Comparison of ENCODE assay signal across 8 cellular contexts in genomic region chr9:130053504-130054427, GRCh38. TPM values are rescaled to one million over a fixed set of nuclear protein-coding genes. Genes with fewer than 3 reads are reported as not detected.
DNase-seq lines count a peak whose midpoint lies in the region; ATAC-seq, FAIRE-seq and TF ChIP-seq lines count a peak whose summit lies in the region.

Gene GPR107 (plus strand): TSS chr9:130053906. CDS start chr9:130053933, 27 bp downstream.

- peak within 1 kb of the TSS; percentile 91 for H3K27ac ChIP-seq in BLaER1
- H3K27ac ChIP-seq in muscle layer of duodenum (ENCODE audit: low read length): peak within 1 kb of the TSS; percentile 81

- H3K4me1 ChIP-seq in BLaER1 (peaks cover 34% of the 10 kb centered on the region), muscle layer of duodenum (ENCODE audit: control insufficient read depth in 1 of 2, insufficient read depth in 2 of 2, low read length in 2 of 2) (peaks cover 5 to 27% of the 10 kb centered on the region in 2 donors)

- H3K4me2 ChIP-seq in BLaER1: peak within 1 kb of the TSS; percentile 88

- H3K9ac ChIP-seq in BLaER1: peak within 1 kb of the TSS; percentile 92

- ATAC-seq in HG03521 (IDR thresholded peaks at IDR 0.05; ENCODE audit: unreplicated experiment) (peak; percentile 71), esophagus mucosa (peak; percentile 82)

- peak; percentile 28 for FAIRE-seq in GM19239 (lab: Jason Lieb, UNC)

- peaks cover 16% of the 10 kb centered on the region for H3K36me3 ChIP-seq in BLaER1
- H3K36me3 ChIP-seq in muscle layer of duodenum (ENCODE audit: control insufficient read depth in 1 of 2, insufficient read depth in 2 of 2, low read length in 2 of 2): peaks cover 0 to 1% of the 10 kb centered on the region in 2 donors

- H4K20me1 ChIP-seq in BLaER1: peaks cover 12% of the 10 kb centered on the region

- peak; percentile 87 for DNase-seq in GM19239 (ENCODE audit: insufficient read length, low spot score)
- peak; percentile 88 to 90 for DNase-seq in activated T-cell treated with anti-CD3 and anti-CD28 coated beads, Interleukin-2, amount 50 U/mL, for 48 hours
- peak; percentile 46 to 72 for DNase-seq in stimulated activated CD8-positive, alpha-beta memory T cell treated with anti-CD3 and anti-CD28 coated beads, Interleukin-7, amount 100 ng/mL, for 4 hours (ENCODE audit: low read depth in 2 of 2)

- no peaks in the 10 kb centered on the region for H3K9me3 ChIP-seq in BLaER1
- no peaks in the 10 kb centered on the region for H3K9me3 ChIP-seq in muscle layer of duodenum (ENCODE audit: control insufficient read depth in 1 of 2, low read length in 2 of 2)

- H3K4me3 ChIP-seq in BLaER1 (peak within 1 kb of the TSS; percentile 98), muscle layer of duodenum (ENCODE audit: low read depth in 1 of 2, low read length in 2 of 2) (peak within 1 kb of the TSS; percentile 89 to 90)

- H3K27me3 ChIP-seq in BLaER1 (no peaks in the 10 kb centered on the region), muscle layer of duodenum (ENCODE audit: low read depth, low read length) (no peaks in the 10 kb centered on the region)

TF ChIP-seq in PFSK-1, 5 proteins besides CTCF, POLR2A, EP300 and RAD21:
- TF ChIP-seq SIN3A (IDR thresholded peaks at IDR 0.05; ENCODE audit: borderline replicate concordance, insufficient read depth, low read length) (peak; percentile 85; the same call in 1 of the 2 replicates), TAF1 (IDR thresholded peaks at IDR 0.05; ENCODE audit: borderline replicate concordance, insufficient read depth, low read length) (peak; percentile 85), POLR2AphosphoS5 (IDR thresholded peaks at IDR 0.05; ENCODE audit: low read depth, low read length) (peak; percentile 88), REST (IDR thresholded peaks at IDR 0.05; ENCODE audit: insufficient read depth in 1 of 2, low read depth in 2 of 2, low read length in 2 of 2) (peak in 1 of 2 experiments; percentile 52; a peak in 1 of 4 replicates), FOXP2 (optimal IDR thresholded peaks at IDR 0.05; ENCODE audit: borderline replicate concordance, extremely low read depth, extremely low read length, insufficient read depth) (peak; percentile 68)

RNA-seq across cellular contexts. Expression of gene GPR107, which starts in this region (rescaled TPM):
- polyA plus RNA-seq in PFSK-1 (2012; ENCODE audit: insufficient read length, low read depth): 18.5 TPM
- 29.8 TPM for total RNA-seq in esophagus mucosa

Comparison
In these comparisons a context has a peak if more than half of its experiments do, and no peak if none do; other contexts are left out.
1. Peak in every context shown above with its lines: DNase-seq, ATAC-seq, H3K4me3 ChIP-seq and H3K27ac ChIP-seq.